ENCODE assay signal across 9 cellular contexts in genomic region chr1:17075470-17076255, GRCh38. TPM values are rescaled to one million over a fixed set of nuclear protein-coding genes. Genes with fewer than 3 reads are reported as not detected.
DNase-seq lines count a peak whose midpoint lies in the region; ATAC-seq and TF ChIP-seq lines count a peak whose summit lies in the region.
"Had no signal": no experiment of that assay in that cellular context is flagged by ENCODE, and none has a peak within 500 bp of the region (broad histone marks: within the 10 kb centered on the region; RNA-seq: fewer than 3 reads in every experiment).

No MANE protein-coding gene starts in this region.

- H4K20me1 ChIP-seq in smooth muscle cell (ENCODE audit: low read depth) = no peaks in the 10 kb centered on the region

- DNase-seq in activated naive CD4-positive, alpha-beta T cell treated with anti-CD3 and anti-CD28 coated beads, Interleukin-2, amount 10 ng/mL, durations not matched to agents 7 days and 5 days = peak; percentile 59
- DNase-seq in activated naive CD4-positive, alpha-beta T cell treated with anti-CD3 and anti-CD28 coated beads for 36 hours = no peak
- peak; percentile 30 for DNase-seq in NCI-H69 (lab: John Stamatoyannopoulos, UW)
- DNase-seq in dermis blood vessel endothelial cell = peak; percentile 38
- DNase-seq in smooth muscle cell (lab: John Stamatoyannopoulos, UW; ENCODE audit: unreplicated experiment) = no peak
- no peak for DNase-seq in retina
- no peak for DNase-seq in amniotic stem cell (lab: John Stamatoyannopoulos, UW)

- no peak overlapping the region for H3K4me3 ChIP-seq in smooth muscle cell

- H3K4me1 Mint-ChIP-seq in activated naive CD4-positive, alpha-beta T cell treated with anti-CD3 and anti-CD28 coated beads, Interleukin-2, amount 10 ng/mL, durations not matched to agents 7 days and 5 days = peaks cover 2% of the 10 kb centered on the region
- H3K4me1 Mint-ChIP-seq in activated naive CD4-positive, alpha-beta T cell treated with anti-CD3 and anti-CD28 coated beads for 36 hours (ENCODE audit: low read depth) = no peaks in the 10 kb centered on the region
- H3K4me1 Mint-ChIP-seq: activated naive CD4-positive, alpha-beta T cell treated with anti-CD3 and anti-CD28 coated beads, Interleukin-2, amount 50 U/mL, for 24 hours had no signal

- H3K79me2 ChIP-seq in smooth muscle cell (ENCODE audit: low read depth) = no peaks in the 10 kb centered on the region

- H2AFZ ChIP-seq in smooth muscle cell (ENCODE audit: low read depth) = no peak overlapping the region

- H3F3A ChIP-seq in smooth muscle cell (ENCODE audit: low read depth) = no peaks in the 10 kb centered on the region

- H3K27me3 ChIP-seq in smooth muscle cell (ENCODE audit: low read depth) = no peaks in the 10 kb centered on the region

- H3K27ac Mint-ChIP-seq in activated naive CD4-positive, alpha-beta T cell treated with anti-CD3 and anti-CD28 coated beads, Interleukin-2, amount 10 ng/mL, durations not matched to agents 7 days and 5 days = no peak overlapping the region
- H3K27ac Mint-ChIP-seq in activated naive CD4-positive, alpha-beta T cell treated with anti-CD3 and anti-CD28 coated beads for 36 hours = no peak overlapping the region
- H3K27ac Mint-ChIP-seq: activated naive CD4-positive, alpha-beta T cell treated with anti-CD3 and anti-CD28 coated beads, Interleukin-2, amount 50 U/mL, for 24 hours had no signal

- no peaks in the 10 kb centered on the region for H3K9me3 Mint-ChIP-seq in activated naive CD4-positive, alpha-beta T cell treated with anti-CD3 and anti-CD28 coated beads, Interleukin-2, amount 10 ng/mL, durations not matched to agents 7 days and 5 days
- H3K9me3 Mint-ChIP-seq in activated naive CD4-positive, alpha-beta T cell treated with anti-CD3 and anti-CD28 coated beads for 36 hours = no peaks in the 10 kb centered on the region
- H3K9me3 Mint-ChIP-seq: activated naive CD4-positive, alpha-beta T cell treated with anti-CD3 and anti-CD28 coated beads, Interleukin-2, amount 50 U/mL, for 24 hours had no signal

- H3K4me3 Mint-ChIP-seq in activated naive CD4-positive, alpha-beta T cell treated with anti-CD3 and anti-CD28 coated beads, Interleukin-2, amount 10 ng/mL, durations not matched to agents 7 days and 5 days = no peak overlapping the region
- no peak overlapping the region for H3K4me3 Mint-ChIP-seq in activated naive CD4-positive, alpha-beta T cell treated with anti-CD3 and anti-CD28 coated beads for 36 hours
- H3K4me3 Mint-ChIP-seq: activated naive CD4-positive, alpha-beta T cell treated with anti-CD3 and anti-CD28 coated beads, Interleukin-2, amount 50 U/mL, for 24 hours had no signal

- H3K27ac ChIP-seq in smooth muscle cell (ENCODE audit: low read depth) = no peak overlapping the region

- 53% methylated on average over 17 of the region's 17 CpGs for whole genome bisulfite sequencing in smooth muscle cell (ENCODE audit: low lambda C conversion rate)

- ATAC-seq in HG02798 (IDR thresholded peaks at IDR 0.05; ENCODE audit: poor library complexity, unreplicated experiment) = no peak

- intact Hi-C loops in activated naive CD4-positive, alpha-beta T cell treated with anti-CD3 and anti-CD28 coated beads for 36 hours (cut with micrococcal nuclease) = no loop called here

- H3K36me3 ChIP-seq in smooth muscle cell (ENCODE audit: low read depth) = no peaks in the 10 kb centered on the region

- no peak overlapping the region for H3K4me2 ChIP-seq in smooth muscle cell

- H3K27me3 Mint-ChIP-seq in activated naive CD4-positive, alpha-beta T cell treated with anti-CD3 and anti-CD28 coated beads, Interleukin-2, amount 10 ng/mL, durations not matched to agents 7 days and 5 days = peaks cover 3% of the 10 kb centered on the region
- H3K27me3 Mint-ChIP-seq in activated naive CD4-positive, alpha-beta T cell treated with anti-CD3 and anti-CD28 coated beads for 36 hours (ENCODE audit: low read depth) = no peaks in the 10 kb centered on the region
- H3K27me3 Mint-ChIP-seq: activated naive CD4-positive, alpha-beta T cell treated with anti-CD3 and anti-CD28 coated beads, Interleukin-2, amount 50 U/mL, for 24 hours had no signal

- H3K36me3 Mint-ChIP-seq in activated naive CD4-positive, alpha-beta T cell treated with anti-CD3 and anti-CD28 coated beads, Interleukin-2, amount 10 ng/mL, durations not matched to agents 7 days and 5 days = no peaks in the 10 kb centered on the region
- H3K36me3 Mint-ChIP-seq in activated naive CD4-positive, alpha-beta T cell treated with anti-CD3 and anti-CD28 coated beads for 36 hours (ENCODE audit: low read depth) = no peaks in the 10 kb centered on the region
- H3K36me3 Mint-ChIP-seq: activated naive CD4-positive, alpha-beta T cell treated with anti-CD3 and anti-CD28 coated beads, Interleukin-2, amount 50 U/mL, for 24 hours had no signal

- H3K4me1 ChIP-seq in smooth muscle cell (ENCODE audit: low read depth) = no peaks in the 10 kb centered on the region

- CTCF ChIA-PET in activated naive CD4-positive, alpha-beta T cell treated with anti-CD3 and anti-CD28 coated beads, Interleukin-2, amount 10 ng/mL, durations not matched to agents 7 days and 5 days (lab: Charles Lee) = interaction anchor here (0.6 to 4.3 kb wide), 8 partner anchors 10 to 196 kb away, joined by 3 to 33 read pairs (median 3); no protein-coding TSS in a partner anchor
- CTCF ChIA-PET in activated naive CD4-positive, alpha-beta T cell treated with anti-CD3 and anti-CD28 coated beads for 36 hours (lab: Charles Lee) = interaction anchor here (0.6 to 2.0 kb wide), 2 partner anchors 14 to 344 kb away, joined by 4 to 9 read pairs; no protein-coding TSS in a partner anchor

- peak; percentile 52 for TF ChIP-seq CTCF in smooth muscle cell (IDR thresholded peaks at IDR 0.05; ENCODE audit: borderline replicate concordance, insufficient read depth, poor library complexity, severe bottlenecking)

- H3K9ac ChIP-seq in smooth muscle cell (ENCODE audit: low read depth) = no peak overlapping the region

- H3K9me3 ChIP-seq in smooth muscle cell (replicated peaks; ENCODE audit: low read depth) = no peaks in the 10 kb centered on the region

RNA-seq across cellular contexts. Expression of gene SDHB, which starts 21.8 kb away (rescaled TPM):
- 100 to 1,000 TPM; 177 to 179 TPM for total RNA-seq in activated naive CD4-positive, alpha-beta T cell treated with anti-CD3 and anti-CD28 coated beads for 36 hours
- total RNA-seq in dermis blood vessel endothelial cell (116 and 129 TPM in 2 replicates), smooth muscle cell (126 and 174 TPM in 2 replicates)
- 111 and 123 TPM in 2 replicates for polyA plus RNA-seq in smooth muscle cell

RNA-seq across cellular contexts. Expression of gene PADI2, which starts 43.6 kb away (rescaled TPM):
- total RNA-seq in activated naive CD4-positive, alpha-beta T cell treated with anti-CD3 and anti-CD28 coated beads for 36 hours = not detected
- total RNA-seq in dermis blood vessel endothelial cell (0.17 and 0.19 TPM in 2 replicates), smooth muscle cell (not detected in 2 replicates)
- polyA plus RNA-seq in smooth muscle cell = not detected in 2 replicates

Comparison
In these comparisons a context has a peak if more than half of its experiments do, and no peak if none do; other contexts are left out.
1. DNase-seq: peak in activated naive CD4-positive, alpha-beta T cell treated with anti-CD3 and anti-CD28 coated beads, Interleukin-2, amount 10 ng/mL, durations not matched to agents 7 days and 5 days (single experiment), NCI-H69 (single experiment) and dermis blood vessel endothelial cell (single experiment); none in activated naive CD4-positive, alpha-beta T cell treated with anti-CD3 and anti-CD28 coated beads for 36 hours (single experiment), smooth muscle cell (single experiment), retina (single experiment) and amniotic stem cell (single experiment).